ENCODE assay signal across 1 cellular context in genomic region chr16:11992594-11993524, GRCh38.
TF ChIP-seq lines count a peak whose summit lies in the region.

No MANE protein-coding gene starts in this region.

TF ChIP-seq in K562, 482 proteins besides CTCF, POLR2A, EP300 and RAD21:
- TF ChIP-seq CUX1 (CRISPR knock-in tag; IDR thresholded peaks at IDR 0.05) (no peak), ATF3 (IDR thresholded peaks at IDR 0.05) (peak; percentile 39; the same call in 1 of the 2 replicates), ATF3 (CRISPR knock-in tag; conservative IDR thresholded peaks at IDR 0.05) (no peak)
